In genomic region chr22:41482319-41482935, GRCh38 we compare ENCODE assay signal across 2 cellular contexts.
TF ChIP-seq lines count a peak whose summit lies in the region.

No MANE protein-coding gene starts in this region.

TF ChIP-seq in liver, 16 proteins besides CTCF, POLR2A, EP300 and RAD21:
- TF ChIP-seq TAF1 (conservative IDR thresholded peaks at IDR 0.05) (no peak), GABPA (IDR thresholded peaks at IDR 0.05 in 1 of 2, conservative IDR thresholded peaks at IDR 0.05 in 1 of 2) (no peak), HNF4A (conservative IDR thresholded peaks at IDR 0.05) (no peak), FOXA2 (IDR thresholded peaks at IDR 0.05) (no peak), EGR1 (IDR thresholded peaks at IDR 0.05; ENCODE audit: low read depth in 2 of 2) (no peak), HNF4G (IDR thresholded peaks at IDR 0.05) (no peak), RXRA (IDR thresholded peaks at IDR 0.05) (no peak), YY1 (IDR thresholded peaks at IDR 0.05) (no peak), ATF3 (IDR thresholded peaks at IDR 0.05) (no peak), NR2F2 (IDR thresholded peaks at IDR 0.05) (no peak), SP1 (IDR thresholded peaks at IDR 0.05) (no peak)
- TF ChIP-seq, protein P1, sequence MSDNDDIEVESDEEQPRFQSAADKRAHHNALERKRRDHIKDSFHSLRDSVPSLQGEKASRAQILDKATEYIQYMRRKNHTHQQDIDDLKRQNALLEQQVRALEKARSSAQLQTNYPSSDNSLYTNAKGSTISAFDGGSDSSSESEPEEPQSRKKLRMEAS (IDR thresholded peaks at IDR 0.05) = no peak
- TF ChIP-seq, protein P2, sequence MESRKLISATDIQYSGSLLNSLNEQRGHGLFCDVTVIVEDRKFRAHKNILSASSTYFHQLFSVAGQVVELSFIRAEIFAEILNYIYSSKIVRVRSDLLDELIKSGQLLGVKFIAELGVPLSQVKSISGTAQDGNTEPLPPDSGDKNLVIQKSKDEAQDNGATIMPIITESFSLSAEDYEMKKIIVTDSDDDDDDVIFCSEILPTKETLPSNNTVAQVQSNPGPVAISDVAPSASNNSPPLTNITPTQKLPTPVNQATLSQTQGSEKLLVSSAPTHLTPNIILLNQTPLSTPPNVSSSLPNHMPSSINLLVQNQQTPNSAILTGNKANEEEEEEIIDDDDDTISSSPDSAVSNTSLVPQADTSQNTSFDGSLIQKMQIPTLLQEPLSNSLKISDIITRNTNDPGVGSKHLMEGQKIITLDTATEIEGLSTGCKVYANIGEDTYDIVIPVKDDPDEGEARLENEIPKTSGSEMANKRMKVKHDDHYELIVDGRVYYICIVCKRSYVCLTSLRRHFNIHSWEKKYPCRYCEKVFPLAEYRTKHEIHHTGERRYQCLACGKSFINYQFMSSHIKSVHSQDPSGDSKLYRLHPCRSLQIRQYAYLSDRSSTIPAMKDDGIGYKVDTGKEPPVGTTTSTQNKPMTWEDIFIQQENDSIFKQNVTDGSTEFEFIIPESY (IDR thresholded peaks at IDR 0.05) = no peak

TF ChIP-seq in HepG2, 621 proteins besides CTCF, POLR2A, EP300 and RAD21:
- TF ChIP-seq ZNF225 (CRISPR knock-in tag; IDR thresholded peaks at IDR 0.05) (no peak), ATF1 (CRISPR knock-in tag; IDR thresholded peaks at IDR 0.05) (no peak), ZFAT (CRISPR knock-in tag; conservative IDR thresholded peaks at IDR 0.05) (no peak)
- TF ChIP-seq, protein P3, sequence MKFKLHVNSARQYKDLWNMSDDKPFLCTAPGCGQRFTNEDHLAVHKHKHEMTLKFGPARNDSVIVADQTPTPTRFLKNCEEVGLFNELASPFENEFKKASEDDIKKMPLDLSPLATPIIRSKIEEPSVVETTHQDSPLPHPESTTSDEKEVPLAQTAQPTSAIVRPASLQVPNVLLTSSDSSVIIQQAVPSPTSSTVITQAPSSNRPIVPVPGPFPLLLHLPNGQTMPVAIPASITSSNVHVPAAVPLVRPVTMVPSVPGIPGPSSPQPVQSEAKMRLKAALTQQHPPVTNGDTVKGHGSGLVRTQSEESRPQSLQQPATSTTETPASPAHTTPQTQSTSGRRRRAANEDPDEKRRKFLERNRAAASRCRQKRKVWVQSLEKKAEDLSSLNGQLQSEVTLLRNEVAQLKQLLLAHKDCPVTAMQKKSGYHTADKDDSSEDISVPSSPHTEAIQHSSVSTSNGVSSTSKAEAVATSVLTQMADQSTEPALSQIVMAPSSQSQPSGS (CRISPR knock-in tag; IDR thresholded peaks at IDR 0.05) = no peak
- TF ChIP-seq, protein P4, sequence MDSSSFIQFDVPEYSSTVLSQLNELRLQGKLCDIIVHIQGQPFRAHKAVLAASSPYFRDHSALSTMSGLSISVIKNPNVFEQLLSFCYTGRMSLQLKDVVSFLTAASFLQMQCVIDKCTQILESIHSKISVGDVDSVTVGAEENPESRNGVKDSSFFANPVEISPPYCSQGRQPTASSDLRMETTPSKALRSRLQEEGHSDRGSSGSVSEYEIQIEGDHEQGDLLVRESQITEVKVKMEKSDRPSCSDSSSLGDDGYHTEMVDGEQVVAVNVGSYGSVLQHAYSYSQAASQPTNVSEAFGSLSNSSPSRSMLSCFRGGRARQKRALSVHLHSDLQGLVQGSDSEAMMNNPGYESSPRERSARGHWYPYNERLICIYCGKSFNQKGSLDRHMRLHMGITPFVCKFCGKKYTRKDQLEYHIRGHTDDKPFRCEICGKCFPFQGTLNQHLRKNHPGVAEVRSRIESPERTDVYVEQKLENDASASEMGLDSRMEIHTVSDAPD (CRISPR knock-in tag; IDR thresholded peaks at IDR 0.05) = no peak
TF ChIP-seq in HepG2: peak in this region for 0.
